11 cellular contexts compared by ENCODE assay signal in genomic region chr11:13923716-13924650, GRCh38. TPM values are rescaled to one million over a fixed set of nuclear protein-coding genes. Genes with fewer than 3 reads are reported as not detected.
DNase-seq lines count a peak whose midpoint lies in the region; ATAC-seq lines count a peak whose summit lies in the region.
"Had no signal": no experiment of that assay in that cellular context is flagged by ENCODE, and none has a peak within 500 bp of the region (broad histone marks: within the 10 kb centered on the region; RNA-seq: fewer than 3 reads in every experiment).

No MANE protein-coding gene starts in this region.

- DNase-seq in activated naive CD8-positive, alpha-beta T cell treated with anti-CD3 and anti-CD28 coated beads for 36 hours = no peak
- DNase-seq in naive thymus-derived CD8-positive, alpha-beta T cell = peak in 7 of 10 donors; percentile 2 to 67 (median 22)
- no peak for DNase-seq in activated CD4-positive, CD25-positive, alpha-beta regulatory T cell treated with anti-CD3 and anti-CD28 coated beads, Interleukin-2, amount 50 U/mL, for 72 hours
- DNase-seq in HUDEP-2 (lab: John Stamatoyannopoulos, UW; ENCODE audit: unreplicated experiment in 76 of 76) (no peak), DMS53 (lab: John Stamatoyannopoulos, UW) (no peak)
- DNase-seq: activated CD8-positive, alpha-beta memory T cell treated with anti-CD3 and anti-CD28 coated beads, Interleukin-2, amount 50 U/mL, for 4 hours; effector CD4-positive, alpha-beta T cell; right lobe of liver had no signal

- H3K27ac Mint-ChIP-seq in activated naive CD8-positive, alpha-beta T cell treated with anti-CD3 and anti-CD28 coated beads for 36 hours = peak overlapping the region; percentile 84
- peak overlapping the region; percentile 94 to 100 (median 98) for H3K27ac Mint-ChIP-seq in naive thymus-derived CD8-positive, alpha-beta T cell

- H3K27me3 Mint-ChIP-seq in activated naive CD8-positive, alpha-beta T cell treated with anti-CD3 and anti-CD28 coated beads for 36 hours = no peaks in the 10 kb centered on the region
- no peaks in the 10 kb centered on the region for H3K27me3 Mint-ChIP-seq in naive thymus-derived CD8-positive, alpha-beta T cell

- peaks cover 4% of the 10 kb centered on the region for H3K9me3 Mint-ChIP-seq in activated naive CD8-positive, alpha-beta T cell treated with anti-CD3 and anti-CD28 coated beads for 36 hours
- H3K9me3 Mint-ChIP-seq in naive thymus-derived CD8-positive, alpha-beta T cell = peaks cover 0 to 11% (median 0%) of the 10 kb centered on the region in 9 donors

- H3K36me3 Mint-ChIP-seq in activated naive CD8-positive, alpha-beta T cell treated with anti-CD3 and anti-CD28 coated beads for 36 hours = no peaks in the 10 kb centered on the region
- peaks cover 0 to 6% (median 0%) of the 10 kb centered on the region in 3 donors for H3K36me3 Mint-ChIP-seq in naive thymus-derived CD8-positive, alpha-beta T cell

- POLR2A ChIA-PET in naive thymus-derived CD8-positive, alpha-beta T cell (lab: Charles Lee) = interaction anchor here (0.7 to 5.3 kb wide), 7 partner anchors 8 to 60 kb away, joined by 3 to 66 read pairs (median 5); no protein-coding TSS in a partner anchor

- ATAC-seq in GM19043 (IDR thresholded peaks at IDR 0.05; ENCODE audit: low read depth, unreplicated experiment) = peak; percentile 81
- ATAC-seq in HG03175 (IDR thresholded peaks at IDR 0.05; ENCODE audit: unreplicated experiment) = peak; percentile 51
- ATAC-seq in naive thymus-derived CD8-positive, alpha-beta T cell = peak; percentile 96 to 97

- peaks cover 33% of the 10 kb centered on the region for H3K4me1 Mint-ChIP-seq in activated naive CD8-positive, alpha-beta T cell treated with anti-CD3 and anti-CD28 coated beads for 36 hours
- H3K4me1 Mint-ChIP-seq in naive thymus-derived CD8-positive, alpha-beta T cell = peaks cover 39 to 57% (median 50%) of the 10 kb centered on the region in 4 donors

- peak overlapping the region; percentile 22 for H3K4me3 Mint-ChIP-seq in activated naive CD8-positive, alpha-beta T cell treated with anti-CD3 and anti-CD28 coated beads for 36 hours
- H3K4me3 Mint-ChIP-seq in naive thymus-derived CD8-positive, alpha-beta T cell = peak overlapping the region; percentile 69 to 88 (median 86)

RNA-seq across cellular contexts. Expression of gene SPON1, which starts 38.5 kb away (rescaled TPM):
- total RNA-seq in activated naive CD8-positive, alpha-beta T cell treated with anti-CD3 and anti-CD28 coated beads for 36 hours = 1 to 10 TPM in 1 of 2 experiments, under 1 TPM in 1; 0.95 to 1.0 TPM
- total RNA-seq in naive thymus-derived CD8-positive, alpha-beta T cell = 10 to 100 TPM; 16.5 to 18.9 TPM
- polyA plus RNA-seq in naive thymus-derived CD8-positive, alpha-beta T cell = under 1 TPM; 0.49 to 0.56 (median 0.55) TPM
- total RNA-seq: HT-29 had no signal

Comparison
In these comparisons a context has a peak if more than half of its experiments do, and no peak if none do; other contexts are left out.
1. DNase-seq: peak in naive thymus-derived CD8-positive, alpha-beta T cell (7 of 10); none in activated naive CD8-positive, alpha-beta T cell treated with anti-CD3 and anti-CD28 coated beads for 36 hours (single experiment), activated CD4-positive, CD25-positive, alpha-beta regulatory T cell treated with anti-CD3 and anti-CD28 coated beads, Interleukin-2, amount 50 U/mL, for 72 hours (single experiment), HUDEP-2 (0 of 76) and DMS53 (single experiment).
2. RNA of gene SPON1, which starts 38.5 kb away (total RNA-seq): 16.5 to 18.9 TPM in naive thymus-derived CD8-positive, alpha-beta T cell; 0.95 to 1.0 TPM in activated naive CD8-positive, alpha-beta T cell treated with anti-CD3 and anti-CD28 coated beads for 36 hours; every median in the first group is over 4 times any median in the second.
3. Peak in every context shown above with its lines, with median percentiles within 50 percentile points of each other: ATAC-seq.